ENCODE assay signal across 22 cellular contexts in the genomic region with DNA sequence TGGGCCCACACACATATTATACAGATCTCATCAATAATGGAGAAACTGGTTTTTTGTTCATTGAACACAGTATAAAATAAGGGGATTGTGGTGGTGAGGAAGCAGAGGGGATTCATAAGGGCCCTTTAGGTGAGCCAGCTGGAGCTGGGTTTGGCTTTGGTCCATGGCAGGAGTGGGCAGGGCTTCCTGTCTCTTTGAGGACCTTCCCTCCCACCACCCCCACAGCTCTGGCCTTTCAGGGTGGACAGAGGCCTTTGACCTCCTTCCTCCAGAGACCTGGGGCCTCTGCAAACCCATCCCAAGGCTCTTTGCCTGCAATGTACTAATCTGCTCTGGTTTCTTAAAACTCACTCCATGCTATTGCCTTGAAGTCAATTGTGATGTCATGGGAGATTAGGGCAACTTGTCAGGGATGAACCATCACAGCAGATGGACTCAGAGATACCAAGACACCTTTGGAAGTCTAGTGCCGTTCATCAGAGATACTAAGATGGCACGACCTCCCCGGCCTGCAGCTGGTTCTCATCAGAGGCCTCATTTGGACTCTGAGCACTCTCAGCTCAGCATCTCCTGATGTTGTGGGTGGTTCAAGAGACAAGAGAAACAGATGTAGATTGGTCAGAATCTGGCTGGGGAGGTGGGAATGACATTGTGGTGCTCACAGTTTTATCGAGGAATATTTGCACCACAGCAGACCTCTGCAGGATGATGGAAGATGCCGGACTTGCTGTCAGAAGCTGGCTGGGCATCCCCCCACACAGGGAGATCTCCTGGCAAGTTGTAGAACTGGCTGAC. TPM values are rescaled to one million over a fixed set of nuclear protein-coding genes. Genes with fewer than 3 reads are reported as not detected.
DNase-seq lines count a peak whose midpoint lies in the region; ATAC-seq, FAIRE-seq and TF ChIP-seq lines count a peak whose summit lies in the region.
"Had no signal": no experiment of that assay in that cellular context is flagged by ENCODE, and none has a peak within 500 bp of the region (broad histone marks: within the 10 kb centered on the region; RNA-seq: fewer than 3 reads in every experiment).

No MANE protein-coding gene starts in this region.

- no peak overlapping the region for H3K9ac ChIP-seq in HepG2 (ENCODE audit: insufficient read depth, low read depth, low read length)

- H3K4me3 ChIP-seq in SJCRH30 (no peak overlapping the region), HepG2 (replicated peaks in 1 of 3; ENCODE audit: insufficient read depth in 1 of 3, low read depth in 2 of 3, low read length in 3 of 3) (no peak overlapping the region)
- H3K4me3 ChIP-seq: MG63, Peyer's patch, smooth muscle cell, stomach had no signal

- H3K36me3 Mint-ChIP-seq in natural killer cell treated with Interleukin-12 subunit alpha and Interleukin-12 subunit beta and Interleukin-15 and Interleukin-18, amount 100 ng/mL, for 72 hours, result no peaks in the 10 kb centered on the region
- H3K36me3 Mint-ChIP-seq in natural killer cell, result no peaks in the 10 kb centered on the region
- H3K36me3 Mint-ChIP-seq: activated naive CD8-positive, alpha-beta T cell treated with anti-CD3 and anti-CD28 coated beads for 36 hours had no signal

- 45% methylated on average over 4 of the region's 5 CpGs for WGBS in HepG2 (ENCODE audit: low lambda C conversion rate)

- no peak for ATAC-seq in natural killer cell treated with Interleukin-12 subunit alpha and Interleukin-12 subunit beta and Interleukin-15 and Interleukin-18, amount 100 ng/mL, for 72 hours
- ATAC-seq in natural killer cell, result no peak
- ATAC-seq in HepG2, result no peak
- ATAC-seq: HCT116, left lobe of liver had no signal

- H3K9me3 Mint-ChIP-seq in natural killer cell treated with Interleukin-12 subunit alpha and Interleukin-12 subunit beta and Interleukin-15 and Interleukin-18, amount 100 ng/mL, for 72 hours, result no peaks in the 10 kb centered on the region
- H3K9me3 Mint-ChIP-seq in natural killer cell, result no peaks in the 10 kb centered on the region
- H3K9me3 Mint-ChIP-seq: activated naive CD8-positive, alpha-beta T cell treated with anti-CD3 and anti-CD28 coated beads for 36 hours; mesothelial cell of epicardium; nephron progenitor cell had no signal

- H3K4me3 Mint-ChIP-seq in natural killer cell treated with Interleukin-12 subunit alpha and Interleukin-12 subunit beta and Interleukin-15 and Interleukin-18, amount 100 ng/mL, for 72 hours, result no peak overlapping the region
- H3K4me3 Mint-ChIP-seq in natural killer cell, result no peak overlapping the region
- H3K4me3 Mint-ChIP-seq: activated naive CD8-positive, alpha-beta T cell treated with anti-CD3 and anti-CD28 coated beads for 36 hours; mesothelial cell of epicardium; nephron progenitor cell had no signal

- in situ Hi-C loops in HepG2 (cut with HindIII; ENCODE audit: extremely low pct_ligation_motif_present, low pct_unique_long_range_greater_than_20kb) (loop anchor here (10.0 kb wide), 1 partner anchor 83 kb away; no protein-coding TSS in a partner anchor), ACHN (cut with HindIII; ENCODE audit: low pct_ligation_motif_present, low pct_unique_long_range_greater_than_20kb, low sequenced_read_pairs) (no loop called here)

- H4K20me1 ChIP-seq in HepG2 (ENCODE audit: insufficient read depth, low read length), result no peaks in the 10 kb centered on the region; the same call in 1 of the 2 replicates

- no peak for TF ChIP-seq RAD21 in HepG2 (CRISPR knock-in tag; IDR thresholded peaks at IDR 0.05)

- peak; percentile 38 for DNase-seq in natural killer cell treated with Interleukin-12 subunit alpha and Interleukin-12 subunit beta and Interleukin-15 and Interleukin-18, amount 100 ng/mL, for 72 hours (ENCODE audit: low spot score)
- DNase-seq in natural killer cell, result no peak
- DNase-seq in SJCRH30, result peak in 1 of 2 experiments; percentile 46
- DNase-seq in HepG2 (ENCODE audit: low spot score), result no peak
- DNase-seq in ACHN, result no peak
- DNase-seq in hepatic stellate cell (ENCODE audit: low spot score), result no peak
- no peak for DNase-seq in superior temporal gyrus (ENCODE audit: extremely low spot score)
- DNase-seq: activated CD4-positive, alpha-beta T cell treated with anti-CD3 and anti-CD28 coated beads, Interleukin-2, amount 50 U/mL, for 4 hours; activated naive CD8-positive, alpha-beta T cell treated with anti-CD3 and anti-CD28 coated beads for 36 hours; DMS79 treated with DMSO at 0.1 percent for 48 hours; MG63; NCI-H774; nephron progenitor cell; stimulated activated CD4-positive, alpha-beta T cell treated with anti-CD3 and anti-CD28 coated beads, Interleukin-4, amount 100 ng/mL, for 4 hours; stomach; trophoblast cell had no signal

- H3K79me2 ChIP-seq in HepG2 (ENCODE audit: insufficient read depth, low read length), result no peaks in the 10 kb centered on the region

- H3K27me3 Mint-ChIP-seq in natural killer cell treated with Interleukin-12 subunit alpha and Interleukin-12 subunit beta and Interleukin-15 and Interleukin-18, amount 100 ng/mL, for 72 hours, result no peaks in the 10 kb centered on the region
- H3K27me3 Mint-ChIP-seq in natural killer cell (ENCODE audit: low read depth in 2 of 2), result no peaks in the 10 kb centered on the region
- H3K27me3 Mint-ChIP-seq: activated naive CD8-positive, alpha-beta T cell treated with anti-CD3 and anti-CD28 coated beads for 36 hours had no signal

- H3K36me3 ChIP-seq in SJCRH30 (no peaks in the 10 kb centered on the region), HepG2 (replicated peaks in 1 of 2; ENCODE audit: control insufficient read depth in 1 of 2, insufficient read depth in 2 of 2, low read length in 2 of 2) (no peaks in the 10 kb centered on the region)
- H3K36me3 ChIP-seq: Peyer's patch had no signal

- FAIRE-seq in HepG2 (lab: Jason Lieb, UNC), result no peak

- TF ChIP-seq CTCF in natural killer cell (IDR thresholded peaks at IDR 0.05) (no peak), HepG2 (CRISPR knock-in tag; IDR thresholded peaks at IDR 0.05) (no peak)

- H3K27ac ChIP-seq in SJCRH30, result peak overlapping the region; percentile 36; the same call in 1 of the 2 replicates
- H3K27ac ChIP-seq in HepG2 (ENCODE audit: extremely low read length, insufficient read depth, low read length), result no peak overlapping the region
- H3K27ac ChIP-seq: Peyer's patch, stomach had no signal

- H3K27ac Mint-ChIP-seq in natural killer cell treated with Interleukin-12 subunit alpha and Interleukin-12 subunit beta and Interleukin-15 and Interleukin-18, amount 100 ng/mL, for 72 hours, result no peak overlapping the region
- H3K27ac Mint-ChIP-seq in natural killer cell, result no peak overlapping the region
- H3K27ac Mint-ChIP-seq: activated naive CD8-positive, alpha-beta T cell treated with anti-CD3 and anti-CD28 coated beads for 36 hours; mesothelial cell of epicardium; nephron progenitor cell had no signal

- H3K9me3 ChIP-seq in SJCRH30 (replicated peaks) (no peaks in the 10 kb centered on the region), HepG2 (ENCODE audit: low read length) (no peaks in the 10 kb centered on the region)
- H3K9me3 ChIP-seq: MG63, Peyer's patch, stomach had no signal

- CTCF ChIA-PET in HepG2 (lab: Yijun Ruan, JAX; ENCODE audit: low intra/inter-chr PET ratio, low total read pairs), result no interaction called here

- no peak for TF ChIP-seq POLR2A in HepG2 (IDR thresholded peaks at IDR 0.05; ENCODE audit: insufficient read depth in 1 of 2, low read depth in 2 of 2, low read length in 2 of 2)

- H3K4me1 Mint-ChIP-seq in natural killer cell treated with Interleukin-12 subunit alpha and Interleukin-12 subunit beta and Interleukin-15 and Interleukin-18, amount 100 ng/mL, for 72 hours (ENCODE audit: low read depth in 2 of 2), result peaks cover 0 to 3% of the 10 kb centered on the region in 2 donors
- no peaks in the 10 kb centered on the region for H3K4me1 Mint-ChIP-seq in natural killer cell

- POLR2A ChIA-PET in HepG2 (lab: Yijun Ruan, JAX), result no interaction called here

- H3K4me1 ChIP-seq in SJCRH30, result peaks cover 56% of the 10 kb centered on the region
- peaks cover 36% of the 10 kb centered on the region for H3K4me1 ChIP-seq in HepG2 (ENCODE audit: insufficient read depth, low read length)

- intact Hi-C loops in natural killer cell (cut with micrococcal nuclease) (no loop called here), HepG2 (cut with micrococcal nuclease; ENCODE audit: unreplicated experiment) (no loop called here)

- no peak overlapping the region for H3K4me2 ChIP-seq in HepG2 (ENCODE audit: low read depth, low read length)
- H3K4me2 ChIP-seq: smooth muscle cell had no signal

- BruUV-seq in HepG2 (replicated peaks; lab: Mats Ljungman, UMichigan), result no TSS peak

- no peaks in the 10 kb centered on the region for H3K27me3 ChIP-seq in SJCRH30
- peaks cover 0 to 12% of the 10 kb centered on the region in 2 experiments; a peak in 2 of 5 replicates for H3K27me3 ChIP-seq in HepG2 (ENCODE audit: control insufficient read depth in 1 of 2, insufficient read depth in 2 of 2, low read length in 2 of 2)
- H3K27me3 ChIP-seq: MG63, Peyer's patch had no signal

- H2AFZ ChIP-seq in HepG2 (ENCODE audit: low read length), result no peak overlapping the region

- TF ChIP-seq EP300 in HepG2 (IDR thresholded peaks at IDR 0.05; ENCODE audit: low read depth in 2 of 2, low read length in 2 of 2) (no peak), HepG2 (CRISPR knock-in tag; IDR thresholded peaks at IDR 0.05; ENCODE audit: borderline replicate concordance) (no peak)

RNA-seq across cellular contexts. Expression of a gene that starts 37.9 kb away (rescaled TPM):
- not detected for total RNA-seq in natural killer cell treated with Interleukin-12 subunit alpha and Interleukin-12 subunit beta and Interleukin-15 and Interleukin-18, amount 100 ng/mL, for 72 hours
- total RNA-seq in natural killer cell, result under 1 TPM in 1 of 3 donors, not detected in 2; 0.08 TPM
- total RNA-seq in SJCRH30 (2014; rRNA removed; shearing (Covaris generic)), result 3.7 and 4.2 TPM in 2 replicates
- total RNA-seq in HepG2 (2016; rRNA removed; fragmentation: Illumina TruSeq; extraction: Trizol), result 0.03 and 0.07 TPM in 2 replicates
- total RNA-seq in HepG2 (2016; cell fraction: cytosol; rRNA removed; fragmentation: Illumina TruSeq; extraction: Trizol; ENCODE audit: low read depth), result not detected in 2 replicates
- 0.03 and 0.13 TPM in 2 replicates for total RNA-seq in HepG2 (2016; cell fraction: insoluble cytoplasmic fraction; rRNA removed; fragmentation: Illumina TruSeq; extraction: Trizol)
- 0.03 TPM in 1 of 2 replicates, not detected in the other for total RNA-seq in HepG2 (2016; cell fraction: membrane; rRNA removed; fragmentation: Illumina TruSeq; extraction: Trizol)
- not detected in 2 replicates for total RNA-seq in HepG2 (2016; cell fraction: nucleus; rRNA removed; fragmentation: Illumina TruSeq; extraction: Trizol)
- 0.03 and 0.05 TPM in 2 replicates for polyA plus RNA-seq in HepG2 (2011; rRNA removed)
- 0.03 and 0.05 TPM in 2 replicates for polyA plus RNA-seq in HepG2 (2011; cell fraction: cytosol; rRNA removed)
- 0.02 and 0.03 TPM in 2 replicates for polyA plus RNA-seq in HepG2 (2011; cell fraction: nucleus; rRNA removed)
- 0.47 and 0.60 TPM in 2 replicates for polyA plus RNA-seq in HepG2 (2012)
- polyA plus RNA-seq in HepG2 (2016; cell fraction: cytosol; fragmentation: Illumina TruSeq; extraction: Trizol; ENCODE audit: low read depth), result not detected in 2 replicates
- 0.17 TPM in 1 of 2 replicates, not detected in the other for polyA plus RNA-seq in HepG2 (2016; cell fraction: insoluble cytoplasmic fraction; fragmentation: Illumina TruSeq; extraction: Trizol; ENCODE audit: low read depth)
- polyA plus RNA-seq in HepG2 (2016; cell fraction: membrane; fragmentation: Illumina TruSeq; extraction: Trizol; ENCODE audit: low read depth), result 0.03 and 0.22 TPM in 2 replicates
- polyA plus RNA-seq in HepG2 (2016; cell fraction: nucleus; fragmentation: Illumina TruSeq; extraction: Trizol; ENCODE audit: insufficient read depth, low read depth), result 0.07 and 0.09 TPM in 2 replicates
- polyA minus RNA-seq in HepG2 (2011; rRNA and poly(A)+ RNA removed; ENCODE audit: low replicate concordance), result 0.96 and 2.5 TPM in 2 replicates
- polyA minus RNA-seq in HepG2 (2011; cell fraction: cytosol; rRNA and poly(A)+ RNA removed), result not detected in 2 replicates
- polyA minus RNA-seq in HepG2 (2011; cell fraction: nucleus; rRNA and poly(A)+ RNA removed), result 0.12 TPM in 1 of 2 replicates, not detected in the other
- total RNA-seq: activated naive CD8-positive, alpha-beta T cell treated with anti-CD3 and anti-CD28 coated beads for 36 hours; smooth muscle cell; T-helper 2 cell treated with Interferon-gamma antibody and Interleukin-4, amounts not matched to agents 100 ng/mL and 5 ng/mL, for 36 hours had no signal
- polyA plus RNA-seq: smooth muscle cell had no signal
